In the genomic region with DNA sequence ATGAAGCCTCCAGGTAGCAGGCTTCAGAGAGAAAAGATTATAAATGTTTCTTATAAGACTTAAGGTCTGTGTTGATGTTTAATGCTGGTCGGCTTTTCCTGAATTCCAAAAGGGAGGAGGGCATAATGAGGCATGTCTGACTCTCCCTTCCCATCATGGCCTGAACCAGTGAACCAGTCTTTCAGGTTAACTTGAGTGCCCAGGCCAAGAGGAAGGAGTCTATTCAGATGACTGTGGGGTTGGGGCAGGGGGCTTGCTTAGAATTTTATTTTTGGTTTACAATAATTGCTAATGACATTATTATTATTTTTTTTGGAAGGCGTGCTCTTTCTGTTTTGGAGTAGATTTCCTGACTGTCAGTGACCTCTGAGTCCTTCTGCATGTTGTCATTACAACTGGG, we compare ENCODE assay signal across 22 cellular contexts.
"Had no signal": no experiment of that assay in that cellular context is flagged by ENCODE, and none has a peak within 500 bp of the region (broad histone marks: within the 10 kb centered on the region; RNA-seq: fewer than 3 reads in every experiment).

No MANE protein-coding gene starts in this region.

- H3K4me2 ChIP-seq: KMS-11, PC-9 had no signal

- ATAC-seq: K562, Right ventricle myocardium inferior, SK-N-SH treated with all-trans-retinoic acid at 6 μM for 48 hours had no signal

- H2AFZ ChIP-seq: PC-9 had no signal

- H3K4me3 ChIP-seq: K562, PC-9, Peyer's patch, SJCRH30 had no signal

- H3K4me1 ChIP-seq: SJCRH30 had no signal

- H3K27ac ChIP-seq: KMS-11, PC-9, Peyer's patch, SJCRH30 had no signal

- H3K27me3 ChIP-seq: Peyer's patch, SJCRH30 had no signal

- H3K36me3 ChIP-seq: Peyer's patch, SJCRH30 had no signal

- DNase-seq: IMR-90, MM.1S, NCI-H1092 treated with DMSO at 0.1 percent for 48 hours, NCI-H1436, NCI-H187, NCI-H2029, NCI-H2081 treated with DMSO at 0.1 percent for 48 hours, NCI-H2171, NCI-H226, NCI-H446, NCI-H510A, NCI-H524 treated with DMSO at 0.1 percent for 48 hours, NCI-H69, NCI-H774, PC-9, Peyer's patch, SHP77 treated with DMSO at 0.1 percent for 48 hours, SJCRH30 had no signal

- H3K9me3 ChIP-seq: Peyer's patch, SJCRH30 had no signal

- H3K9ac ChIP-seq: KMS-11 had no signal
